8 cellular contexts compared by ENCODE assay signal in the genomic region with DNA sequence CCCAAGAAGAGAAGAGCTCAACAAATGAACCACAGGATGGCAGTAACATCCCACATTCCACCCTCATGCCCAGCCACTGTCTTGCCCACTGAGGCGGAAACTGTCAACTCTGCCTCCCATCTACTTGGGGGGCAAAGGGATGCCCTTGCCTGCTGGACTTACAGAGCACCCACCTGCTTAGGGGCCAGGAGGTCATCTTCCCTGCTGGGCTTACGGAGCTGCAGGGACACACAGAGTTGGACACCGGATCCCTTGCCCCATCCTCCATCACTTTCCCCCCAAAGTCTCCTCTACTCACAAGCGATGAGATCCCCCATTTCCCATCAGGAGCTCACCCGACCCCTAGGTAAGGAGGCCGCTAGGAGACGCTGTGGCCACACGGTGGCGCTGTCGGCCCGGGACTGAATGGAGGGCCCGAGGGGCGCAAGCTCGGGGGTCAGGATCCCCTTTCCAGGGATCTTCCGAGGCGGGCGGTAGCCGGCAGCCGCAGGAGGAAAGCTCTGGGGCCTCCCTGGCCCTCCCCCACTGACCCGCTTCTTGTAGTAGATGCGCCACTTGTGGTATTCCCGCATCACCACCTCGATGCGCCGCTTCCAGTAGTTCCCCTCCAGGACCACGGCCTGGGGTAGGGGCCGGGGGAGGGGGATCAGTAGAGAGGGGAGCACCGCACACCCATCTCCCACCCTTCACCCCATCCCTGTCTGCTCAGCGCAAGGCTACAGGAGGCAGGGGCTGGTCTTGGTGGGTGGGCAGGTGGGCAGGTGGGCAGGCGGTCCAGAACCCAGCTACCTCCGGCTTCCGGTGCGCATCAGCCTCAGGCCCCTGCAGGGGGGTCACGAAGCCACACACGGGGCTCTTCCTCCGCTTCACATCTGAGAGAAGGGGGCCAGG. TPM values are rescaled to one million over a fixed set of nuclear protein-coding genes. Genes with fewer than 3 reads are reported as not detected.
A peak's percentile ranks its signal among the peaks of the same experiment; 100 is the strongest.
DNase-seq lines count a peak whose midpoint lies in the region; ATAC-seq and TF ChIP-seq lines count a peak whose summit lies in the region.

No MANE protein-coding gene starts in this region.

- H3K9ac ChIP-seq in HUES48 (ENCODE audit: low read depth, low read length): no peak overlapping the region

- peak; percentile 75 to 91 (median 80) for ATAC-seq in T-cell (replicated peaks in 1 of 4)
- peak; percentile 62 for ATAC-seq in activated naive CD8-positive, alpha-beta T cell treated with anti-CD3 and anti-CD28 coated beads, Interleukin-2, amount 50 U/mL, for 24 hours
- ATAC-seq in HG03439 (IDR thresholded peaks at IDR 0.05; ENCODE audit: unreplicated experiment): no peak

- H3K27me3 Mint-ChIP-seq in T-cell: peaks cover 13 to 32% of the 10 kb centered on the region in 2 donors
- H3K27me3 Mint-ChIP-seq in activated naive CD8-positive, alpha-beta T cell treated with anti-CD3 and anti-CD28 coated beads, Interleukin-2, amount 50 U/mL, for 24 hours: peaks cover 23% of the 10 kb centered on the region

- peak overlapping the region; percentile 74 for H3K4me2 ChIP-seq in hepatocyte

- H3K27me3 ChIP-seq in HUES48 (ENCODE audit: control insufficient read depth, insufficient read depth, low read length) (no peaks in the 10 kb centered on the region), hepatocyte (no peaks in the 10 kb centered on the region)

- H3K9me2 ChIP-seq in hepatocyte (replicated peaks; ENCODE audit: insufficient read depth): no peaks in the 10 kb centered on the region

- H4K20me1 ChIP-seq in hepatocyte (ENCODE audit: insufficient read depth, poor library complexity, severe bottlenecking): no peaks in the 10 kb centered on the region

- no peak overlapping the region for H2AFZ ChIP-seq in hepatocyte

- peaks cover 0 to 2% (median 0%) of the 10 kb centered on the region in 3 donors for H3K4me1 Mint-ChIP-seq in T-cell
- H3K4me1 Mint-ChIP-seq in activated naive CD8-positive, alpha-beta T cell treated with anti-CD3 and anti-CD28 coated beads, Interleukin-2, amount 50 U/mL, for 24 hours: no peaks in the 10 kb centered on the region

- H3K27ac ChIP-seq in HUES48 (ENCODE audit: low read depth, low read length): no peak overlapping the region
- no peak overlapping the region for H3K27ac ChIP-seq in hepatocyte

- no peaks in the 10 kb centered on the region for H3K79me2 ChIP-seq in hepatocyte

- H3K27ac Mint-ChIP-seq in T-cell: no peak overlapping the region
- H3K27ac Mint-ChIP-seq in activated naive CD8-positive, alpha-beta T cell treated with anti-CD3 and anti-CD28 coated beads, Interleukin-2, amount 50 U/mL, for 24 hours: no peak overlapping the region

- CTCF ChIA-PET in T-cell (lab: Charles Lee): interaction anchor here (0.6 to 1.8 kb wide), 19 partner anchors 9 to 134 kb away, joined by 3 to 12 read pairs (median 5); partner anchors contain the start of genes STX1A (in 2 of the 2) and ABHD11 (in 1 of the 2)

- no peaks in the 10 kb centered on the region for H3K36me3 ChIP-seq in HUES48 (ENCODE audit: control insufficient read depth, insufficient read depth, low read length)
- H3K36me3 ChIP-seq in hepatocyte (replicated peaks; ENCODE audit: insufficient read depth, low read depth): no peaks in the 10 kb centered on the region

- POLR2A ChIA-PET in T-cell (lab: Charles Lee): interaction anchor here in 1 of 2 donors (0.6 kb wide), 1 partner anchor 106 kb away, joined by 6 read pairs; no protein-coding TSS in a partner anchor

- no peaks in the 10 kb centered on the region for H3K9me3 Mint-ChIP-seq in T-cell
- H3K9me3 Mint-ChIP-seq in activated naive CD8-positive, alpha-beta T cell treated with anti-CD3 and anti-CD28 coated beads, Interleukin-2, amount 50 U/mL, for 24 hours: no peaks in the 10 kb centered on the region

- H3K4me3 ChIP-seq in HUES48 (ENCODE audit: low read depth, low read length): peak overlapping the region; percentile 54
- H3K4me3 ChIP-seq in hepatocyte: no peak overlapping the region

- DNase-seq in COLO668 (lab: John Stamatoyannopoulos, UW; ENCODE audit: unreplicated experiment) (peak; percentile 61), T-cell (peak in 33 of 34 experiments; percentile 15 to 76 (median 57)), hepatocyte (ENCODE audit: low spot score) (peak; percentile 77), amniotic stem cell (lab: John Stamatoyannopoulos, UW) (no peak)
- DNase-seq in activated naive CD8-positive, alpha-beta T cell treated with anti-CD3 and anti-CD28 coated beads, Interleukin-2, amount 50 U/mL, for 24 hours: peak; percentile 76
- DNase-seq in stimulated activated CD4-positive, alpha-beta T cell treated with anti-CD3 and anti-CD28 coated beads, Interleukin-12 subunit alpha, Interleukin-12 subunit beta, amount 100 ng/mL, for 48 hours (ENCODE audit: low read depth in 2 of 3, low spot score in 1 of 3): peak in 2 of 3 donors; percentile 52 to 53

- no peak overlapping the region for H3K4me3 Mint-ChIP-seq in T-cell
- no peak overlapping the region for H3K4me3 Mint-ChIP-seq in activated naive CD8-positive, alpha-beta T cell treated with anti-CD3 and anti-CD28 coated beads, Interleukin-2, amount 50 U/mL, for 24 hours

- TF ChIP-seq CTCF in hepatocyte (IDR thresholded peaks at IDR 0.05; ENCODE audit: poor library complexity): peak; percentile 98

- H3K9me3 ChIP-seq in HUES48 (ENCODE audit: control insufficient read depth, insufficient read depth, low read length) (no peaks in the 10 kb centered on the region), hepatocyte (ENCODE audit: low read depth) (no peaks in the 10 kb centered on the region)

- H3K4me1 ChIP-seq in HUES48 (ENCODE audit: control insufficient read depth, insufficient read depth, low read length) (peaks cover 3% of the 10 kb centered on the region; the same call in 1 of the 2 replicates), hepatocyte (ENCODE audit: insufficient read depth) (no peaks in the 10 kb centered on the region)

- 21% methylated on average over 26 of the region's 36 CpGs for WGBS in hepatocyte (ENCODE audit: low lambda C conversion rate, missing lambda C conversion rate)

- no peaks in the 10 kb centered on the region for H3K36me3 Mint-ChIP-seq in T-cell
- H3K36me3 Mint-ChIP-seq in activated naive CD8-positive, alpha-beta T cell treated with anti-CD3 and anti-CD28 coated beads, Interleukin-2, amount 50 U/mL, for 24 hours (ENCODE audit: low read depth): no peaks in the 10 kb centered on the region

RNA-seq across cellular contexts. Expression of gene MLXIPL, which starts 17.3 kb away (rescaled TPM):
- total RNA-seq in T-cell: under 1 TPM in 3 of 5 donors, not detected in 2; 0.30 to 0.95 (median 0.58) TPM
- 20.9 and 21.7 TPM in 2 replicates for total RNA-seq in hepatocyte
- 45.5 and 46.7 TPM in 2 replicates for polyA plus RNA-seq in hepatocyte

RNA-seq across cellular contexts. Expression of gene TBL2, which starts 28.7 kb away (rescaled TPM):
- total RNA-seq in T-cell (10 to 100 TPM; 14.8 to 38.5 (median 31.6) TPM), hepatocyte (72.8 and 73.6 TPM in 2 replicates)
- 55.5 and 62.1 TPM in 2 replicates for polyA plus RNA-seq in hepatocyte

RNA-seq across cellular contexts. Expression of gene BCL7B, which starts 49.6 kb away (rescaled TPM):
- total RNA-seq in T-cell (100 to 1,000 TPM in 2 of 5 donors, 10 to 100 TPM in 3; 56.3 to 106 (median 63.8) TPM), hepatocyte (34.5 and 44.7 TPM in 2 replicates)
- 54.0 and 60.3 TPM in 2 replicates for polyA plus RNA-seq in hepatocyte

Comparison
In these comparisons a context has a peak if more than half of its experiments do, and no peak if none do; other contexts are left out.
1. RNA of gene MLXIPL, which starts 17.3 kb away (total RNA-seq): 20.9 to 21.7 TPM in hepatocyte; 0.30 to 0.95 TPM in T-cell; every median in the first group is over 10 times any median in the second.